ENCODE assay signal across 9 cellular contexts in the genomic region with DNA sequence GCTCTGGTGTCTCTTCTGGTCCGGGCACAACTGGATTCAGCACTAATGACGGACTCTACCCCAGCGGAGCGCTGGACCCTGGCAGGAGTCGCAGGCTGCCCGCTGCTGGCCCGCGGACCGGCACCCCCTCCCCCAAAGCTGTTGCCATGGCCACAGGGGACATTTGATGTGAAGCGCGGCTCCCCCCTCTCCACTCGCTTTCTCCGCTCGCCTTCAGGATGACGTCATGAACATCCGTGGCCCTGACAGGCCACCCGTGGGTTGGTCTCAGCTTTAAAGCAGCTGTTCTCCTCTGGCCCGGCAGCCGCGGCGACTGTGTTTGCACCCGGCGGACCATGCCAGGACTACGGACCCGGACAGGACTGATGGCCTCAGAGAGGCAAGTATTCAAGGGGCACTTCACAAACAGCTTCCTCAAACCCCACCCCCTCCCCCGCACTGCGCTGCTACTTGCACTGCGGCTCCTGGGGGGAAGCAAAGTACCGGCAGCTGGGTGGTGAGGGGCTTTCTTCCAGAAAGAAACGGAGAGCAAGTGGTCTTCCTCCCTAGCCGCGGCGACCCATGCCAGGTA. TPM values are rescaled to one million over a fixed set of nuclear protein-coding genes. Genes with fewer than 3 reads are reported as not detected.
DNase-seq lines count a peak whose midpoint lies in the region; ATAC-seq and TF ChIP-seq lines count a peak whose summit lies in the region.
"Had no signal": no experiment of that assay in that cellular context is flagged by ENCODE, and none has a peak within 500 bp of the region (broad histone marks: within the 10 kb centered on the region; RNA-seq: fewer than 3 reads in every experiment).

No MANE protein-coding gene starts in this region.

- no peaks in the 10 kb centered on the region for H3F3A ChIP-seq in neural cell (ENCODE audit: insufficient read depth, low read length, poor library complexity, severe bottlenecking)

- H3K27me3 Mint-ChIP-seq in chondrocyte (ENCODE audit: low read depth): peaks cover 68% of the 10 kb centered on the region

- DNase-seq in DMS53 (lab: John Stamatoyannopoulos, UW) (peak; percentile 76), NCI-H146 (lab: John Stamatoyannopoulos, UW) (peak; percentile 89), chondrocyte (ENCODE audit: low spot score) (no peak), KBM-7 (no peak), brain microvascular endothelial cell (no peak)

- H2AFZ ChIP-seq in neural cell (ENCODE audit: low read depth, low read length): peak overlapping the region; percentile 73

- peak overlapping the region; percentile 93 for H3K4me3 ChIP-seq in neural cell (ENCODE audit: low read length)
- no peak overlapping the region for H3K4me3 ChIP-seq in brain microvascular endothelial cell (ENCODE audit: low read depth, low read length)

- no peak for ATAC-seq in GM18519 (IDR thresholded peaks at IDR 0.05; ENCODE audit: low FRiP score, unreplicated experiment)
- no peak for ATAC-seq in activated CD4-positive, CD25-positive, alpha-beta regulatory T cell treated with anti-CD3 and anti-CD28 coated beads, Interleukin-2, amount 50 U/mL, for 24 hours

- H3K4me1 Mint-ChIP-seq in chondrocyte (ENCODE audit: low read depth): peaks cover 20% of the 10 kb centered on the region

- TF ChIP-seq RAD21 in neural cell (conservative IDR thresholded peaks at IDR 0.05): peak; percentile 33

- no peaks in the 10 kb centered on the region for H3K9me2 ChIP-seq in neural cell (ENCODE audit: insufficient read depth, low read length)

- H3K27ac Mint-ChIP-seq in chondrocyte (ENCODE audit: unreplicated experiment): no peak overlapping the region
- H3K27ac Mint-ChIP-seq: stimulated activated naive CD8-positive, alpha-beta T cell treated with anti-CD3 and anti-CD28 coated beads, Interleukin-15, Interleukin-2, amounts not matched to agents 100 ng/mL and 50 ng/mL, for 24 hours had no signal

- H3K9me3 ChIP-seq in neural cell (ENCODE audit: low read length): no peaks in the 10 kb centered on the region

- peaks cover 5% of the 10 kb centered on the region for H3K36me3 Mint-ChIP-seq in chondrocyte (ENCODE audit: low read depth)

- peak; percentile 76 for TF ChIP-seq EP300 in neural cell (conservative IDR thresholded peaks at IDR 0.05; ENCODE audit: poor library complexity, severe bottlenecking)

- in situ Hi-C loops in KBM-7 (cut with MboI; ENCODE audit: low pct_unique_long_range_greater_than_20kb, low sequenced_read_pairs): no loop called here
- in situ Hi-C loops in brain microvascular endothelial cell (cut with HindIII; ENCODE audit: low pct_ligation_motif_present, low sequenced_read_pairs): no loop called here

- H3K27me3 ChIP-seq in neural cell (ENCODE audit: insufficient read depth, low read depth, low read length) (peaks cover 4% of the 10 kb centered on the region), brain microvascular endothelial cell (replicated peaks) (peaks cover 48% of the 10 kb centered on the region)

- TF ChIP-seq CTCF in chondrocyte (IDR thresholded peaks at IDR 0.05) (no peak), neural cell (IDR thresholded peaks at IDR 0.05; ENCODE audit: poor library complexity, severe bottlenecking) (no peak), brain microvascular endothelial cell (IDR thresholded peaks at IDR 0.05; ENCODE audit: low read depth, low read length, missing control alignments) (no peak)

- peak overlapping the region; percentile 93 for H3K9ac ChIP-seq in neural cell (ENCODE audit: low read length)

- no peaks in the 10 kb centered on the region for H4K20me1 ChIP-seq in neural cell (ENCODE audit: insufficient read depth)

- peak overlapping the region; percentile 33 for H3K4me3 Mint-ChIP-seq in chondrocyte (ENCODE audit: unreplicated experiment)
- H3K4me3 Mint-ChIP-seq: stimulated activated naive CD8-positive, alpha-beta T cell treated with anti-CD3 and anti-CD28 coated beads, Interleukin-15, Interleukin-2, amounts not matched to agents 100 ng/mL and 50 ng/mL, for 24 hours had no signal

- H3K36me3 ChIP-seq in neural cell (ENCODE audit: insufficient read depth, low read length) (no peaks in the 10 kb centered on the region), brain microvascular endothelial cell (replicated peaks) (no peaks in the 10 kb centered on the region)

- H3K27ac ChIP-seq in neural cell (ENCODE audit: low read length) (peak overlapping the region; percentile 82), brain microvascular endothelial cell (no peak overlapping the region)

- peak overlapping the region; percentile 79 for H3K4me2 ChIP-seq in neural cell (ENCODE audit: low read length)

- H3K79me2 ChIP-seq in neural cell (replicated peaks; ENCODE audit: insufficient read depth, low read length): peaks cover 28% of the 10 kb centered on the region

- no peaks in the 10 kb centered on the region for H3K9me3 Mint-ChIP-seq in chondrocyte (ENCODE audit: low read depth)
- H3K9me3 Mint-ChIP-seq: stimulated activated naive CD8-positive, alpha-beta T cell treated with anti-CD3 and anti-CD28 coated beads, Interleukin-15, Interleukin-2, amounts not matched to agents 100 ng/mL and 50 ng/mL, for 24 hours had no signal

TF ChIP-seq in neural cell, 6 proteins besides CTCF, POLR2A, EP300 and RAD21:
- TF ChIP-seq MXI1 (conservative IDR thresholded peaks at IDR 0.05; ENCODE audit: poor library complexity, severe bottlenecking) (peak; percentile 69), POLR2AphosphoS5 (IDR thresholded peaks at IDR 0.05) (peak; percentile 94), SMC3 (conservative IDR thresholded peaks at IDR 0.05; ENCODE audit: poor library complexity) (peak; percentile 20), TAF1 (IDR thresholded peaks at IDR 0.05; ENCODE audit: low read depth) (peak; percentile 75), REST (IDR thresholded peaks at IDR 0.05; ENCODE audit: borderline replicate concordance) (peak; percentile 56), EZH2 (IDR thresholded peaks at IDR 0.05; ENCODE audit: borderline replicate concordance, insufficient read depth, low read length, poor library complexity, severe bottlenecking) (no peak)
TF ChIP-seq in neural cell: peak in this region for 5.

RNA-seq across cellular contexts. Expression of gene AEN, which starts 16.7 kb away (rescaled TPM):
- total RNA-seq in chondrocyte: 28.6 to 30.4 TPM (median 30.2 TPM) in 3 replicates
- polyA plus RNA-seq in neural cell: 17.2 and 21.3 TPM in 2 replicates
- 21.9 and 24.1 TPM in 2 replicates for polyA minus RNA-seq in neural cell

RNA-seq across cellular contexts. Expression of gene ISG20, which starts 34.4 kb away (rescaled TPM):
- 3.8 to 4.5 TPM (median 4.5 TPM) in 3 replicates for total RNA-seq in chondrocyte
- polyA plus RNA-seq in neural cell: 0.88 and 5.9 TPM in 2 replicates
- polyA minus RNA-seq in neural cell: under 0.01 and 0.12 TPM in 2 replicates

RNA-seq across cellular contexts. Expression of gene DET1, which starts 58.0 kb away (rescaled TPM):
- total RNA-seq in chondrocyte: 4.1 to 6.4 TPM (median 4.7 TPM) in 3 replicates
- polyA plus RNA-seq in neural cell: 12.9 and 16.7 TPM in 2 replicates
- 23.1 and 25.4 TPM in 2 replicates for polyA minus RNA-seq in neural cell

Comparison
In these comparisons a context has a peak if more than half of its experiments do, and no peak if none do; other contexts are left out.
1. DNase-seq: peak in DMS53 (single experiment) and NCI-H146 (single experiment); none in chondrocyte (single experiment), KBM-7 (single experiment) and brain microvascular endothelial cell (single experiment).